Comparison of ENCODE assay signal across 21 cellular contexts in genomic region chr2:215677466-215677865, GRCh38.
DNase-seq lines count a peak whose midpoint lies in the region; ATAC-seq and TF ChIP-seq lines count a peak whose summit lies in the region.
"Had no signal": no experiment of that assay in that cellular context is flagged by ENCODE, and none has a peak within 500 bp of the region (broad histone marks: within the 10 kb centered on the region; RNA-seq: fewer than 3 reads in every experiment).

No MANE protein-coding gene starts in this region.

- intact Hi-C loops in natural killer cell (cut with micrococcal nuclease), result no loop called here

- peaks cover 0 to 2% of the 10 kb centered on the region in 2 donors for H3K9me3 Mint-ChIP-seq in natural killer cell

- TF ChIP-seq CTCF in AG10803 (conservative IDR thresholded peaks at IDR 0.05; ENCODE audit: low read length) (no peak), fibroblast of the aortic adventitia (IDR thresholded peaks at IDR 0.05; ENCODE audit: insufficient read depth, low read length) (no peak), natural killer cell (IDR thresholded peaks at IDR 0.05) (no peak)

- H3K4me3 ChIP-seq in AG10803 (ENCODE audit: low read length) (no peak overlapping the region), fibroblast of the aortic adventitia (ENCODE audit: low read depth, low read length) (no peak overlapping the region)
- H3K4me3 ChIP-seq: K562, Peyer's patch had no signal

- DNase-seq in AG10803 (ENCODE audit: low read depth) (peak; percentile 63), M059J (ENCODE audit: low read depth) (peak; percentile 44), RPMI7951 (ENCODE audit: low read depth) (peak; percentile 74), fibroblast of the aortic adventitia (ENCODE audit: low read depth) (peak; percentile 51), SW480 (ENCODE audit: low spot score) (no peak), germinal center (ENCODE audit: low spot score) (no peak), natural killer cell (no peak), NCI-H526 (lab: John Stamatoyannopoulos, UW) (no peak)
- DNase-seq: ACHN; DMS153; EL; MM.1S; NCI-H1417 treated with DMSO at 0.1 percent for 48 hours; NCI-H2081; NCI-H226; NCI-H526 treated with DMSO at 0.1 percent for 48 hours; NK-92 treated with Interleukin-12 subunit alpha and Interleukin-12 subunit beta, amount 100 ng/mL, for 24 hours; Peyer's patch; SHP77 treated with DMSO at 0.1 percent for 48 hours had no signal

- H3K4me1 Mint-ChIP-seq in natural killer cell, result peaks cover 24 to 28% of the 10 kb centered on the region in 2 donors
- H3K4me1 Mint-ChIP-seq: B cell had no signal

- H3K27ac Mint-ChIP-seq in natural killer cell, result no peak overlapping the region
- H3K27ac Mint-ChIP-seq: B cell had no signal

- peaks cover 2 to 24% of the 10 kb centered on the region in 2 donors for H3K27me3 Mint-ChIP-seq in natural killer cell (ENCODE audit: low read depth in 2 of 2)

- no peak overlapping the region for H3K4me3 Mint-ChIP-seq in natural killer cell
- H3K4me3 Mint-ChIP-seq: B cell had no signal

- ATAC-seq in natural killer cell, result no peak
- ATAC-seq: K562 had no signal

- H3K36me3 Mint-ChIP-seq in natural killer cell, result no peaks in the 10 kb centered on the region

Comparison
In these comparisons a context has a peak if more than half of its experiments do, and no peak if none do; other contexts are left out.
1. DNase-seq: peak in AG10803 (single experiment), M059J (single experiment), RPMI7951 (single experiment) and fibroblast of the aortic adventitia (single experiment); none in SW480 (single experiment), germinal center (single experiment), natural killer cell (single experiment) and NCI-H526 (0 of 2).